In the genomic region with DNA sequence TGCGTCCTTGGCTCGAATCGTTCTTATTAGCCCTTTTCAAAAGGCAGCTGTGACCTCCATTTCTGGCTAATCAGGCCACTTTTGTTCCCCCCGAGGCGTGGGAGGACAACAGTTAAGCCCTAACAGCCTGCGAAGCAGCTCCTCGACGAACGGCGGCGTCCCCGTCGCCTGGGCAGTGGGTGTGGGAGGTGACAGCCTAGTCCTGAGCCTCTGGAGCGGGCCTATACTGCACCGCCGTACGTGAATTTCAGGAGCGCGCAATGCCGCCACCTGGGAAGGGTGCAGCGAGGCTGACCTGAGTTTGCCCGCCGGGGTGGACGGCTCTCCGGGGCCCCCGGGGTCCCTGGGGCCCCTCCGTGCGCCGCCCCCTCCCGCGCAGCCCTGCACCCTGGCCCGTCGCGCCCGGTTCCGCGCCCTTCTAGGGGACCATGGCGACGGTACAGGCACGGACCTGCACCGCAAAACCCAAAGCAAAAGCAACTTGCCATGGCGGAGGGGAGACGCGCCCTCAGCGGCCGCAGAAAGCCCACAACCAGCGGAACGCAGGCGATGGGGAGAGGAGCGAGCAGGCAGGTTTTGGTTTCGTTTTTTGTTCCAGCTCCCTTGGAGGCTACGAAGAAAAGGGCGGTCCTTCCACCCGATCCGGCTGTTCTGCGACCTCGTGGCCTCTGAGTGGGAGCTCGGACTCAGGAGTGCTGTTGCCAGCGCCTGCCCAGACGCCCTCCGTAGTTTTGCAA, we compare ENCODE assay signal across 8 cellular contexts. TPM values are rescaled to one million over a fixed set of nuclear protein-coding genes. Genes with fewer than 3 reads are reported as not detected.
DNase-seq lines count a peak whose midpoint lies in the region; ATAC-seq and TF ChIP-seq lines count a peak whose summit lies in the region.

A gene (minus strand): TSS at position 624 of the 737 bp plus-strand sequence. CDS start 136 bp downstream, at position 488.

- peaks cover 20% of the 10 kb centered on the region for H3K4me1 ChIP-seq in CD4-positive, alpha-beta memory T cell (ENCODE audit: insufficient read depth, low read length)

- peaks cover 4 to 12% of the 10 kb centered on the region in 2 donors for H3K36me3 Mint-ChIP-seq in CD4-positive, alpha-beta memory T cell
- H3K36me3 Mint-ChIP-seq in endothelial cell (ENCODE audit: low read depth, unreplicated experiment): no peaks in the 10 kb centered on the region
- peaks cover 3% of the 10 kb centered on the region for H3K36me3 Mint-ChIP-seq in mesothelial cell of epicardium

- peak; percentile 86 to 91 (median 87) for DNase-seq in CD4-positive, alpha-beta memory T cell
- DNase-seq in NK-92 (lab: John Stamatoyannopoulos, UW; ENCODE audit: unreplicated experiment) (peak; percentile 26), endothelial cell (ENCODE audit: low spot score) (peak; percentile 82), mesothelial cell of epicardium (ENCODE audit: low spot score in 2 of 2, unreplicated experiment in 2 of 2) (peak; percentile 34 to 62)
- peak; percentile 62 for DNase-seq in activated CD8-positive, alpha-beta memory T cell treated with anti-CD3 and anti-CD28 coated beads, Interleukin-2, amount 50 U/mL, for 24 hours (ENCODE audit: extremely low read depth)
- peak; percentile 62 to 63 for DNase-seq in stimulated activated CD8-positive, alpha-beta memory T cell treated with anti-CD3 and anti-CD28 coated beads, Interleukin-15, amount 100 ng/mL, for 4 hours (ENCODE audit: low read depth in 2 of 2)

- H3K4me3 ChIP-seq in CD4-positive, alpha-beta memory T cell (ENCODE audit: low read length in 2 of 2): peak within 1 kb of the TSS; percentile 78 to 98

- H3K27ac Mint-ChIP-seq in CD4-positive, alpha-beta memory T cell: peak within 1 kb of the TSS; percentile 92 to 100 (median 97)
- peak within 1 kb of the TSS; percentile 26 for H3K27ac Mint-ChIP-seq in endothelial cell (ENCODE audit: unreplicated experiment)
- peak within 1 kb of the TSS; percentile 97 for H3K27ac Mint-ChIP-seq in mesothelial cell of epicardium

- peak within 1 kb of the TSS; percentile 94 for H3K27ac ChIP-seq in CD4-positive, alpha-beta memory T cell (ENCODE audit: low read depth, low read length)

- POLR2A ChIA-PET in CD4-positive, alpha-beta memory T cell (lab: Charles Lee; ENCODE audit: partially characterized antibody): interaction anchor here (0.8 to 5.2 kb wide), 16 partner anchors 9 to 1674 kb away, joined by 3 to 139 read pairs (median 6); a partner anchor contains a TSS

- H3K4me1 Mint-ChIP-seq in CD4-positive, alpha-beta memory T cell: peaks cover 19 to 32% (median 22%) of the 10 kb centered on the region in 4 donors
- H3K4me1 Mint-ChIP-seq in endothelial cell (ENCODE audit: unreplicated experiment): peaks cover 16% of the 10 kb centered on the region
- H3K4me1 Mint-ChIP-seq in mesothelial cell of epicardium: peaks cover 20% of the 10 kb centered on the region

- TF ChIP-seq CTCF in endothelial cell (IDR thresholded peaks at IDR 0.05; ENCODE audit: unreplicated experiment): no peak
- TF ChIP-seq CTCF in mesothelial cell of epicardium (IDR thresholded peaks at IDR 0.05; ENCODE audit: unreplicated experiment): no peak

- no peaks in the 10 kb centered on the region for H3K9me3 ChIP-seq in CD4-positive, alpha-beta memory T cell (ENCODE audit: control insufficient read depth in 1 of 2, low read length in 2 of 2)

- peak; percentile 94 for ATAC-seq in GM19452 (IDR thresholded peaks at IDR 0.05; ENCODE audit: unreplicated experiment)
- ATAC-seq in HG03575 (IDR thresholded peaks at IDR 0.05; ENCODE audit: extremely low read depth, insufficient number of reproducible peaks, low FRiP score, unreplicated experiment): peak; percentile 79

- intact Hi-C loops in CD4-positive, alpha-beta memory T cell (cut with micrococcal nuclease): loop anchor here (1.0 to 5.0 kb wide), 6 partner anchors 28 to 1675 kb away; a partner anchor contains a TSS

- no peaks in the 10 kb centered on the region for H3K27me3 Mint-ChIP-seq in CD4-positive, alpha-beta memory T cell
- H3K27me3 Mint-ChIP-seq in endothelial cell (ENCODE audit: unreplicated experiment) (peaks cover 2% of the 10 kb centered on the region), mesothelial cell of epicardium (ENCODE audit: low read depth) (no peaks in the 10 kb centered on the region)

- H3K4me3 Mint-ChIP-seq in CD4-positive, alpha-beta memory T cell: peak within 1 kb of the TSS; percentile 80 to 98 (median 94)
- H3K4me3 Mint-ChIP-seq in endothelial cell (ENCODE audit: unreplicated experiment) (peak within 1 kb of the TSS; percentile 91), mesothelial cell of epicardium (peak within 1 kb of the TSS; percentile 87)

- no peaks in the 10 kb centered on the region for H3K27me3 ChIP-seq in CD4-positive, alpha-beta memory T cell (ENCODE audit: insufficient read depth, low read length)

- no peaks in the 10 kb centered on the region for H3K36me3 ChIP-seq in CD4-positive, alpha-beta memory T cell (ENCODE audit: insufficient read depth, low read length)

- CTCF ChIA-PET in CD4-positive, alpha-beta memory T cell (lab: Charles Lee; ENCODE audit: partially characterized antibody): interaction anchor here (0.7 to 2.3 kb wide), 5 partner anchors 12 to 1675 kb away, joined by 3 to 14 read pairs (median 4); a partner anchor contains a TSS

- peaks cover 0 to 1% (median 0%) of the 10 kb centered on the region in 8 donors for H3K9me3 Mint-ChIP-seq in CD4-positive, alpha-beta memory T cell
- H3K9me3 Mint-ChIP-seq in endothelial cell (ENCODE audit: unreplicated experiment) (no peaks in the 10 kb centered on the region), mesothelial cell of epicardium (no peaks in the 10 kb centered on the region)

RNA-seq across cellular contexts. Expression of the gene that starts here (rescaled TPM):
- total RNA-seq in CD4-positive, alpha-beta memory T cell: 10 to 100 TPM; 18.2 to 20.7 TPM
- polyA plus RNA-seq in CD4-positive, alpha-beta memory T cell: 1 to 10 TPM; 2.2 to 4.6 TPM
- total RNA-seq in endothelial cell (ENCODE audit: unreplicated experiment): 5.7 TPM
- 7.1 to 7.3 TPM (median 7.2 TPM) in 3 replicates for total RNA-seq in mesothelial cell of epicardium

Comparison
In these comparisons a context has a peak if more than half of its experiments do, and no peak if none do; other contexts are left out.
1. Peak in every context shown above with its lines: DNase-seq, ATAC-seq, H3K4me3 ChIP-seq and H3K27ac ChIP-seq.
2. DNase-seq: peak in every context shown above with its lines; median percentile 87 in CD4-positive, alpha-beta memory T cell; 82 in endothelial cell; 62 in stimulated activated CD8-positive, alpha-beta memory T cell treated with anti-CD3 and anti-CD28 coated beads, Interleukin-15, amount 100 ng/mL, for 4 hours; 62 in activated CD8-positive, alpha-beta memory T cell treated with anti-CD3 and anti-CD28 coated beads, Interleukin-2, amount 50 U/mL, for 24 hours; 48 in mesothelial cell of epicardium; 26 in NK-92.
3. H3K27ac Mint-ChIP-seq: peak in every context shown above with its lines; median percentile 97 in CD4-positive, alpha-beta memory T cell; 97 in mesothelial cell of epicardium; 26 in endothelial cell.